ENCODE assay signal across 7 cellular contexts in genomic region chr22:19631899-19632670, GRCh38.
A peak's percentile ranks its signal among the peaks of the same experiment; 100 is the strongest.
DNase-seq lines count a peak whose midpoint lies in the region; ATAC-seq and TF ChIP-seq lines count a peak whose summit lies in the region.

No MANE protein-coding gene starts in this region.

- H3K27ac ChIP-seq in adrenal gland (no peak overlapping the region), liver (ENCODE audit: low read depth in 1 of 2, low read length in 2 of 2) (no peak overlapping the region)

- intact Hi-C loops in adrenal gland (cut with DNase I): loop anchor here in 1 of 2 donors (10.0 kb wide), 1 partner anchor 487 kb away; the partner anchor contains the start of gene ESS2

- TF ChIP-seq RAD21 in liver (IDR thresholded peaks at IDR 0.05): no peak

- H3K4me3 ChIP-seq in adrenal gland (no peak overlapping the region), liver (ENCODE audit: low read depth in 1 of 3, low read length in 3 of 3) (no peak overlapping the region)

- DNase-seq in GF-D8 (lab: John Stamatoyannopoulos, UW): peak; percentile 14
- peak; percentile 50 for DNase-seq in LHCN-M2 (ENCODE audit: low read depth)
- DNase-seq in adrenal gland: peak in 2 of 7 donors; percentile 8 to 48
- no peak for DNase-seq in NCI-H187 treated with DMSO at 0.1 percent for 48 hours (lab: John Stamatoyannopoulos, UW)
- DNase-seq in occipital lobe (lab: John Stamatoyannopoulos, UW): no peak

- 47 to 57% (median 54%) methylated on average over 15 to 19 of the region's 19 CpGs for WGBS in adrenal gland, 4 donors
- WGBS in liver: 62% methylated on average over 19 of the region's 19 CpGs

- no peak for ATAC-seq in HG03280 (IDR thresholded peaks at IDR 0.05; ENCODE audit: unreplicated experiment)

- H3K36me3 ChIP-seq in adrenal gland (replicated peaks in 1 of 2) (no peaks in the 10 kb centered on the region), liver (ENCODE audit: control insufficient read depth in 4 of 4, insufficient read depth in 3 of 4, low read depth in 1 of 4, low read length in 3 of 4) (no peaks in the 10 kb centered on the region)

- TF ChIP-seq CTCF in adrenal gland (IDR thresholded peaks at IDR 0.05): peak in 4 of 6 experiments; percentile 1 to 22 (median 13)
- TF ChIP-seq CTCF in liver (IDR thresholded peaks at IDR 0.05; ENCODE audit: low read depth, low read length, missing input control): peak; percentile 2

- no peak for TF ChIP-seq POLR2A in adrenal gland (IDR thresholded peaks at IDR 0.05)

- H3K27me3 ChIP-seq in adrenal gland: no peaks in the 10 kb centered on the region
- H3K27me3 ChIP-seq in liver (ENCODE audit: control insufficient read depth in 4 of 4, insufficient read depth in 4 of 4, low read length in 3 of 4): no peaks in the 10 kb centered on the region

- H3K9me3 ChIP-seq in adrenal gland (replicated peaks in 1 of 3): no peaks in the 10 kb centered on the region
- H3K9me3 ChIP-seq in liver (ENCODE audit: control insufficient read depth in 4 of 4, low read length in 3 of 4): no peaks in the 10 kb centered on the region

- no peak overlapping the region for H3K9ac ChIP-seq in liver (ENCODE audit: low read depth in 1 of 2, low read length in 2 of 2)

- no peaks in the 10 kb centered on the region for H3K4me1 ChIP-seq in adrenal gland (replicated peaks in 1 of 2)
- no peaks in the 10 kb centered on the region for H3K4me1 ChIP-seq in liver (ENCODE audit: control insufficient read depth in 4 of 4, insufficient read depth in 4 of 4, low read length in 3 of 4)

TF ChIP-seq in liver, 16 proteins besides CTCF, POLR2A, EP300 and RAD21:
- TF ChIP-seq RXRA (IDR thresholded peaks at IDR 0.05) (no peak), REST (IDR thresholded peaks at IDR 0.05) (no peak), ZBTB33 (IDR thresholded peaks at IDR 0.05) (no peak), FOXA2 (IDR thresholded peaks at IDR 0.05) (no peak), ATF3 (IDR thresholded peaks at IDR 0.05) (no peak)

Comparison
In these comparisons a context has a peak if more than half of its experiments do, and no peak if none do; other contexts are left out.
1. DNase-seq: peak in GF-D8 (single experiment) and LHCN-M2 (single experiment); none in NCI-H187 treated with DMSO at 0.1 percent for 48 hours (single experiment) and occipital lobe (single experiment).